Comparison of ENCODE assay signal across 9 cellular contexts in the genomic region with DNA sequence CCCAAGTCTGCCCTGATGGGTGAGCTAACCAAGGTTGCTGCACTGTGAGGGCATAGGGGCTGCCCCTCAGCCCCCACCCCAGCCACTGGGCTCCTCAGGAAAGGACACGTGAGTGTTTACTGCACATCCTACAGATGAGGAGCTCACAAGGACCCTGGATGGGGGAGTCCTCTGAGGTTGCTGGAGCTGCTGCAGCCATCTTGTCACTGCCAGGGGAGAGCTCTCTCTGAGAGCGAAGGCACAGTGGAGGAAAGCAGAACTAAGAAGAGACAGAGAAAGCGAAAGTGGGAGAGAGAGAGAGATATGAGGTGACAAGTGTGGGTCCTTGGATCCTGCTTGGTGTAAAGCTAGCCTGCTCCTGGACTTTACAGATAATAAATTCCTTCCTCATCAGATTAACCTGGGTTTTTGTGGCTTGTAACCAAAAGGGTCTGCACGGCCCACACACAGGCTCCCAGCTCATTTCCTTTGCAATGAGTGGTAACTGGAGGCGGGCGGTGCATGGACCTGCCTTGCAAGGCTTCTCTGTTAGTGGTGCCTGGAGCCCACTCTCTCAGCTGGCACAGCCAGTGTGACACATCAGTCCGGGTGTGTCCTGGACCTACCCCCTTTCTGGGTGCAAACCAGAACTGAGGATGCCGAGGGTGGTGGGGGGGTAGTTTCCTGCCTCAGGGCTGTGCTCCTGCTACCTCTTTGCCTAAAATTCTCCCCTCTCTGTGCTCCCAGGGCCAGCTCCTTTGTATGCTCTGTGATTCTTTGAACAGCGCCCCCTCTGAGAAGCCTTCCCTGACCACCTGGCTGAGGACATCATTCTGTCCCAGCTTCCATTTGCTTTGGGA. TPM values are rescaled to one million over a fixed set of nuclear protein-coding genes. Genes with fewer than 3 reads are reported as not detected.
A peak's percentile ranks its signal among the peaks of the same experiment; 100 is the strongest.
DNase-seq lines count a peak whose midpoint lies in the region; ATAC-seq, FAIRE-seq and TF ChIP-seq lines count a peak whose summit lies in the region.
"Had no signal": no experiment of that assay in that cellular context is flagged by ENCODE, and none has a peak within 500 bp of the region (broad histone marks: within the 10 kb centered on the region; RNA-seq: fewer than 3 reads in every experiment).

No MANE protein-coding gene starts in this region.

- H2BK12ac ChIP-seq in H1 (ENCODE audit: low read depth, low read length): peak overlapping the region; percentile 68; the same call in 1 of the 2 replicates

- no peak overlapping the region for H2AK5ac ChIP-seq in H1 (ENCODE audit: low read depth, low read length)

- no peak overlapping the region for H4K8ac ChIP-seq in H1 (ENCODE audit: extremely low read depth, insufficient read depth, low read length)

- H3K27me3 ChIP-seq in H1 (replicated peaks in 1 of 4; ENCODE audit: control insufficient read depth in 3 of 4, extremely low read depth in 1 of 4, insufficient read depth in 3 of 4, low read length in 3 of 4) (0 out of 7 replicates have a peak, but pooled peaks cover 0 to 3% (median 0%) of the 10 kb centered on the region in 4 experiments), adrenal gland (no peaks in the 10 kb centered on the region), tibial artery (no peaks in the 10 kb centered on the region)

- no peak overlapping the region for H3K4me2 ChIP-seq in H1 (ENCODE audit: insufficient read depth in 1 of 2, low read depth in 2 of 2, low read length in 2 of 2)

- no peak overlapping the region for H2BK20ac ChIP-seq in H1 (ENCODE audit: low read length)

- CTCF ChIA-PET in T-cell (lab: Charles Lee) (interaction anchor here (0.6 to 4.3 kb wide), 33 partner anchors 9 to 642 kb away, joined by 3 to 62 read pairs (median 4); a partner anchor contains a TSS), H1 (lab: Charles Lee; ENCODE audit: partially characterized antibody) (interaction anchor here (0.6 to 21.1 kb wide), 46 partner anchors 8 to 383 kb away, joined by 3 to 279 read pairs (median 6); a partner anchor contains a TSS)

- H3K79me1 ChIP-seq in H1 (ENCODE audit: low read depth, low read length): no peaks in the 10 kb centered on the region

- H2BK15ac ChIP-seq in H1 (ENCODE audit: low read length): no peak overlapping the region

- H2AFZ ChIP-seq in H1 (ENCODE audit: low read length): peak overlapping the region; percentile 84; the same call in 1 of the 2 replicates

- no peaks in the 10 kb centered on the region for H3K36me3 ChIP-seq in H1 (ENCODE audit: control insufficient read depth in 2 of 4, insufficient read depth in 4 of 4, low read length in 3 of 4)
- no peaks in the 10 kb centered on the region for H3K36me3 ChIP-seq in adrenal gland (replicated peaks in 1 of 2)
- H3K36me3 ChIP-seq in tibial artery: peaks cover 0 to 12% (median 9%) of the 10 kb centered on the region in 3 donors

- H3K4me3 ChIP-seq in H1 (ENCODE audit: extremely low read depth in 1 of 4, insufficient read depth in 2 of 4, low read depth in 3 of 4, low read length in 4 of 4) (no peak overlapping the region), adrenal gland (no peak overlapping the region), tibial artery (no peak overlapping the region)

- no peak overlapping the region for H3K9ac ChIP-seq in H1 (replicated peaks in 1 of 4; ENCODE audit: extremely low read depth in 1 of 4, low read depth in 3 of 4, low read length in 3 of 4)

- intact Hi-C loops in adrenal gland (cut with DNase I): loop anchor here (5.0 kb wide), 2 partner anchors 140 to 295 kb away; no protein-coding TSS in a partner anchor
- intact Hi-C loops in tibial artery (cut with DNase I; ENCODE audit: low total_unique reads): loop anchor here (5.0 to 10.0 kb wide), 3 partner anchors 140 to 422 kb away; no protein-coding TSS in a partner anchor

- H3K27ac ChIP-seq in H1 (ENCODE audit: low read depth, low read length) (no peak overlapping the region), adrenal gland (no peak overlapping the region), tibial artery (no peak overlapping the region)

- ATAC-seq in GM18907 (IDR thresholded peaks at IDR 0.05; ENCODE audit: unreplicated experiment) (peak; percentile 82), HG02885 (IDR thresholded peaks at IDR 0.05; ENCODE audit: poor library complexity, unreplicated experiment) (peak; percentile 91), T-cell (replicated peaks in 1 of 4) (peak; percentile 64 to 73 (median 68))

- no peak overlapping the region for H3K56ac ChIP-seq in H1 (replicated peaks; ENCODE audit: insufficient read length, low read depth, low read length)

- TF ChIP-seq RAD21 in H1 (IDR thresholded peaks at IDR 0.05 in 1 of 2, conservative IDR thresholded peaks at IDR 0.05 in 1 of 2; ENCODE audit: low read depth in 2 of 2, low read length in 2 of 2): no peak

- POLR2A ChIA-PET in T-cell (lab: Charles Lee): interaction anchor here in 1 of 2 donors (0.8 to 1.1 kb wide), 3 partner anchors 11 to 115 kb away, joined by 3 read pairs; no protein-coding TSS in a partner anchor
- POLR2A ChIA-PET in H1 (lab: Charles Lee; ENCODE audit: partially characterized antibody): no interaction called here

- TF ChIP-seq POLR2A in H1 (IDR thresholded peaks at IDR 0.05; ENCODE audit: control extremely low read depth in 1 of 2, low read depth in 2 of 2, low read length in 2 of 2): no peak
- no peak for TF ChIP-seq POLR2A in adrenal gland (IDR thresholded peaks at IDR 0.05)

- H3K23me2 ChIP-seq in H1 (ENCODE audit: low read depth, low read length): no peaks in the 10 kb centered on the region

- no peaks in the 10 kb centered on the region for H4K20me1 ChIP-seq in H1 (replicated peaks in 1 of 2; ENCODE audit: control insufficient read depth in 1 of 2, insufficient read depth in 2 of 2, low read length in 2 of 2)

- H3K4me1 ChIP-seq in H1 (replicated peaks in 1 of 4; ENCODE audit: control insufficient read depth in 3 of 4, insufficient read depth in 4 of 4, low read length in 3 of 4): peaks cover 0 to 2% (median 0%) of the 10 kb centered on the region in 4 experiments; a peak in 1 of 7 replicates
- H3K4me1 ChIP-seq in adrenal gland (replicated peaks in 1 of 2): peaks cover 0 to 3% of the 10 kb centered on the region in 2 donors
- H3K4me1 ChIP-seq in tibial artery: peaks cover 0 to 30% (median 12%) of the 10 kb centered on the region in 4 donors

- no peak overlapping the region for H3K18ac ChIP-seq in H1 (ENCODE audit: extremely low read depth, low read length)

- no peak for FAIRE-seq in H1 (lab: Jason Lieb, UNC)
- FAIRE-seq: endometrium had no signal

- H3K4ac ChIP-seq in H1 (replicated peaks; ENCODE audit: insufficient read length, low read depth, low read length): no peak overlapping the region

- H3K27ac Mint-ChIP-seq in T-cell: peak overlapping the region; percentile 95 to 98

- H3K36me3 Mint-ChIP-seq in T-cell: peaks cover 21% of the 10 kb centered on the region

- TF ChIP-seq CTCF in H1 (IDR thresholded peaks at IDR 0.05; ENCODE audit: control extremely low read depth in 1 of 3, insufficient read depth in 1 of 3, low read depth in 1 of 3, low read length in 3 of 3) (peak in 1 of 3 experiments; percentile 28; a peak in 2 of 4 replicates), adrenal gland (IDR thresholded peaks at IDR 0.05) (no peak), tibial artery (IDR thresholded peaks at IDR 0.05) (no peak)

- WGBS in H1 (ENCODE audit: extremely low coverage in 1 of 2, insufficient coverage in 1 of 2, insufficient read length in 1 of 2, insufficient replicate concordance in 2 of 2, low coverage in 1 of 2, low lambda C conversion rate in 2 of 2, missing lambda C conversion rate in 1 of 2), 2 experiments: 84% methylated on average over 9 of the region's 9 CpGs; no CpG with 5 or more reads in 1 of the 2 experiments
- WGBS in adrenal gland, 4 donors: 68 to 85% (median 79%) methylated on average over 9 of the region's 9 CpGs

- H4K5ac ChIP-seq in H1 (ENCODE audit: insufficient read length, low read depth, low read length): no peak overlapping the region

- H3K4me3 Mint-ChIP-seq in T-cell: peak overlapping the region; percentile 72 to 76 (median 73)

- H2BK120ac ChIP-seq in H1 (replicated peaks; ENCODE audit: low read depth, low read length): no peak overlapping the region

- H3K9me3 ChIP-seq in H1 (ENCODE audit: insufficient read depth in 2 of 2, low read depth in 1 of 2, low read length in 1 of 2) (peaks cover 3 to 9% of the 10 kb centered on the region in 2 experiments), adrenal gland (replicated peaks in 1 of 3) (no peaks in the 10 kb centered on the region), tibial artery (peaks cover 0 to 5% (median 4%) of the 10 kb centered on the region in 3 donors)

- H3K79me2 ChIP-seq in H1 (ENCODE audit: control insufficient read depth in 1 of 2, insufficient read depth in 2 of 2, low read length in 2 of 2): no peaks in the 10 kb centered on the region

- no peak for TF ChIP-seq EP300 in H1 (IDR thresholded peaks at IDR 0.05; ENCODE audit: borderline replicate concordance in 1 of 2, low read depth in 2 of 2, low read length in 2 of 2)

- H4K91ac ChIP-seq in H1 (replicated peaks; ENCODE audit: insufficient read length, low read length): peak overlapping the region; percentile 22

- H3K4me1 Mint-ChIP-seq in T-cell: peaks cover 43 to 50% (median 48%) of the 10 kb centered on the region in 3 donors

- H3K23ac ChIP-seq in H1 (ENCODE audit: insufficient read length): no peak overlapping the region

- H3K14ac ChIP-seq in H1 (ENCODE audit: insufficient read length): no peak overlapping the region

- peaks cover 0 to 11% (median 5%) of the 10 kb centered on the region in 3 donors for H3K9me3 Mint-ChIP-seq in T-cell

- no peak overlapping the region for H2BK5ac ChIP-seq in H1 (ENCODE audit: low read depth, low read length)

- H3K27me3 Mint-ChIP-seq in T-cell: no peaks in the 10 kb centered on the region

- DNase-seq in T-cell (peak in 14 of 34 experiments; percentile 11 to 58 (median 28)), H1 (ENCODE audit: low read depth in 1 of 2, low spot score in 2 of 2) (no peak), adrenal gland (no peak), NCI-H1092 (lab: John Stamatoyannopoulos, UW) (no peak), C1 segment of cervical spinal cord (lab: John Stamatoyannopoulos, UW) (no peak), tibial artery (no peak)

RNA-seq across cellular contexts. Expression of a gene that starts 14.2 kb away (rescaled TPM):
- total RNA-seq in T-cell (10 to 100 TPM; 38.8 to 85.2 (median 69.6) TPM), adrenal gland (1 to 10 TPM in 7 of 8 donors, under 1 TPM in 1; 0.12 to 4.0 (median 3.1) TPM)
- not detected in 2 replicates for total RNA-seq in H1 (2021; fragmentation: NEBNext Ultra II Directional; extraction: Animal tissue kit (Norgen Biotek cat#: 25700))
- polyA plus RNA-seq in H1 (2011; rRNA removed) (not detected in 2 replicates), adrenal gland (1 to 10 TPM in 2 of 3 donors, under 1 TPM in 1; 0.93 to 3.3 (median 1.0) TPM)
- not detected for polyA plus RNA-seq in H1 (2011; cell fraction: cytosol; rRNA removed)
- polyA plus RNA-seq in H1 (2011; cell fraction: nucleus; rRNA removed): not detected
- polyA plus RNA-seq in H1 (2012, experiment 1 of 2): not detected in 4 replicates
- not detected for polyA plus RNA-seq in H1 (2012, experiment 2 of 2)
- polyA plus RNA-seq in H1 (2013, experiment 1 of 2): not detected
- polyA plus RNA-seq in H1 (2013, experiment 2 of 2): not detected
- 0.17 TPM in 1 of 2 replicates, not detected in the other for polyA minus RNA-seq in H1 (2011; rRNA and poly(A)+ RNA removed)
- not detected for polyA minus RNA-seq in H1 (2011; cell fraction: cytosol; rRNA and poly(A)+ RNA removed)
- polyA minus RNA-seq in H1 (2011; cell fraction: nucleus; rRNA and poly(A)+ RNA removed): not detected

RNA-seq across cellular contexts. Expression of a gene that starts 26.5 kb away (rescaled TPM):
- 1 to 10 TPM; 2.4 to 7.6 (median 3.1) TPM for total RNA-seq in T-cell
- total RNA-seq in H1 (2021; fragmentation: NEBNext Ultra II Directional; extraction: Animal tissue kit (Norgen Biotek cat#: 25700)): 0.37 and 1.1 TPM in 2 replicates
- polyA plus RNA-seq in H1 (2011; rRNA removed): 0.42 and 0.61 TPM in 2 replicates
- polyA plus RNA-seq in H1 (2011; cell fraction: cytosol; rRNA removed): 0.27 TPM
- 0.34 TPM for polyA plus RNA-seq in H1 (2011; cell fraction: nucleus; rRNA removed)
- 0.11 to 0.43 TPM (median 0.21 TPM) in 4 replicates for polyA plus RNA-seq in H1 (2012, experiment 1 of 2)
- polyA plus RNA-seq in H1 (2012, experiment 2 of 2): 0.04 TPM
- polyA plus RNA-seq in H1 (2013, experiment 1 of 2): 0.28 TPM
- 0.24 TPM for polyA plus RNA-seq in H1 (2013, experiment 2 of 2)
- polyA minus RNA-seq in H1 (2011; rRNA and poly(A)+ RNA removed): 0.66 and 1.0 TPM in 2 replicates
- polyA minus RNA-seq in H1 (2011; cell fraction: cytosol; rRNA and poly(A)+ RNA removed): 1.2 TPM
- 1.2 TPM for polyA minus RNA-seq in H1 (2011; cell fraction: nucleus; rRNA and poly(A)+ RNA removed)
- 1 to 10 TPM in 5 of 8 donors, under 1 TPM in 3; 0.12 to 3.7 (median 1.5) TPM for total RNA-seq in adrenal gland
- polyA plus RNA-seq in adrenal gland: 1 to 10 TPM in 1 of 3 donors, under 1 TPM in 2; 0.18 to 1.5 (median 0.57) TPM

Comparison
In these comparisons a context has a peak if more than half of its experiments do, and no peak if none do; other contexts are left out.
1. RNA of a gene that starts 14.2 kb away (total RNA-seq): 38.8 to 85.2 TPM in T-cell; 0.12 to 4.0 TPM in adrenal gland and not detected in H1; every median in the first group is over 4 times any median in the second.
2. Peak in every context shown above with its lines, with median percentiles within 50 percentile points of each other: ATAC-seq.